In genomic region chr1:10515627-10516026, GRCh38 we compare ENCODE assay signal across 15 cellular contexts. TPM values are rescaled to one million over a fixed set of nuclear protein-coding genes. Genes with fewer than 3 reads are reported as not detected.
DNase-seq lines count a peak whose midpoint lies in the region; ATAC-seq, FAIRE-seq and TF ChIP-seq lines count a peak whose summit lies in the region.
"Had no signal": no experiment of that assay in that cellular context is flagged by ENCODE, and none has a peak within 500 bp of the region (broad histone marks: within the 10 kb centered on the region; RNA-seq: fewer than 3 reads in every experiment).

No MANE protein-coding gene starts in this region.

- no peaks in the 10 kb centered on the region for H3K9me3 ChIP-seq in prostate gland

- peaks cover 21% of the 10 kb centered on the region for H3K4me1 ChIP-seq in prostate gland (replicated peaks)

- H3K27me3 ChIP-seq in bronchial epithelial cell (ENCODE audit: control insufficient read depth, insufficient read depth, low read length) = no peaks in the 10 kb centered on the region
- H3K27me3 ChIP-seq in prostate gland (replicated peaks; ENCODE audit: insufficient read depth) = no peaks in the 10 kb centered on the region
- no peaks in the 10 kb centered on the region for H3K27me3 ChIP-seq in dorsolateral prefrontal cortex

- TF ChIP-seq POLR2A in NB4 (IDR thresholded peaks at IDR 0.05; ENCODE audit: extremely low read depth, insufficient read length) (no peak), prostate gland (IDR thresholded peaks at IDR 0.05) (no peak)

- no peak for ATAC-seq in GM21390 (IDR thresholded peaks at IDR 0.05; ENCODE audit: unreplicated experiment)

- H3K27ac ChIP-seq in prostate gland = peak overlapping the region; percentile 76 to 80
- H3K27ac ChIP-seq in dorsolateral prefrontal cortex = no peak overlapping the region

- H3K36me3 ChIP-seq in bronchial epithelial cell (ENCODE audit: control insufficient read depth, insufficient read depth, low read length) (no peaks in the 10 kb centered on the region), prostate gland (no peaks in the 10 kb centered on the region)

- DNase-seq in DMS79 treated with DMSO at 0.1 percent for 48 hours (lab: John Stamatoyannopoulos, UW) (peak; percentile 45), NB4 (ENCODE audit: low read depth) (peak; percentile 85), bronchial epithelial cell (ENCODE audit: low read depth) (peak; percentile 67), prostate gland (ENCODE audit: low spot score) (peak; percentile 48), NCI-H69 (lab: John Stamatoyannopoulos, UW) (no peak), dorsolateral prefrontal cortex (no peak)
- no peak for DNase-seq in stimulated activated CD4-positive, alpha-beta T cell treated with anti-CD3 and anti-CD28 coated beads, Interleukin-15, amount 100 ng/mL, for 24 hours
- DNase-seq: activated CD4-positive, alpha-beta T cell treated with anti-CD3 and anti-CD28 coated beads for 4 hours; activated naive CD4-positive, alpha-beta T cell treated with anti-CD3 and anti-CD28 coated beads, Interleukin-2, amount 10 ng/mL, durations not matched to agents 7 days and 5 days; cortex of kidney; NCI-H2029 treated with DMSO at 0.1 percent for 48 hours had no signal

- H3K4me3 ChIP-seq in NB4 (ENCODE audit: low read depth, low read length) (no peak overlapping the region), bronchial epithelial cell (ENCODE audit: low read depth, low read length) (no peak overlapping the region), prostate gland (no peak overlapping the region), dorsolateral prefrontal cortex (no peak overlapping the region)
- H3K4me3 ChIP-seq: lung had no signal

- TF ChIP-seq CTCF in NB4 (IDR thresholded peaks at IDR 0.05; ENCODE audit: low read depth, low read length) = no peak
- no peak for TF ChIP-seq CTCF in bronchial epithelial cell (IDR thresholded peaks at IDR 0.05; ENCODE audit: insufficient read depth, low read length, severe bottlenecking)
- TF ChIP-seq CTCF in prostate gland (IDR thresholded peaks at IDR 0.05) = no peak
- no peak for TF ChIP-seq CTCF in dorsolateral prefrontal cortex (IDR thresholded peaks at IDR 0.05 in 54 of 56, conservative IDR thresholded peaks at IDR 0.05 in 2 of 56; ENCODE audit: low read depth in 1 of 56, partially characterized antibody in 56 of 56)

- no peak for FAIRE-seq in bronchial epithelial cell (lab: Jason Lieb, UNC)
- FAIRE-seq: frontal cortex, urothelium cell line had no signal

- 41% methylated on average over 3 of the region's 3 CpGs for WGBS in prostate gland

- intact Hi-C loops in prostate gland (cut with DNase I) (no loop called here), dorsolateral prefrontal cortex (cut with DNase I) (loop anchor here (10.0 kb wide), 3 partner anchors 179 to 419 kb away; partner anchors contain the start of gene CASZ1 (in 1 of the 2))

RNA-seq across cellular contexts. Expression of gene PEX14, which starts 40.9 kb away (rescaled TPM):
- total RNA-seq in bronchial epithelial cell (8.7 and 14.2 TPM in 2 replicates), prostate gland (10 to 100 TPM; 26.1 to 34.7 TPM), dorsolateral prefrontal cortex (10 to 100 TPM; 24.3 to 45.5 (median 35.0) TPM)

RNA-seq across cellular contexts. Expression of gene DFFA, which starts 43.3 kb away (rescaled TPM):
- total RNA-seq in bronchial epithelial cell (46.7 and 55.5 TPM in 2 replicates), prostate gland (10 to 100 TPM; 24.8 to 35.5 TPM), dorsolateral prefrontal cortex (10 to 100 TPM; 20.0 to 49.9 (median 32.7) TPM)

Comparison
In these comparisons a context has a peak if more than half of its experiments do, and no peak if none do; other contexts are left out.
1. DNase-seq: peak in DMS79 treated with DMSO at 0.1 percent for 48 hours (single experiment), NB4 (single experiment), bronchial epithelial cell (single experiment) and prostate gland (single experiment); none in stimulated activated CD4-positive, alpha-beta T cell treated with anti-CD3 and anti-CD28 coated beads, Interleukin-15, amount 100 ng/mL, for 24 hours (single experiment), NCI-H69 (single experiment) and dorsolateral prefrontal cortex (0 of 10).
2. H3K27ac ChIP-seq: peak in prostate gland (2 of 2); none in dorsolateral prefrontal cortex (0 of 59).